18 cellular contexts compared by ENCODE assay signal in genomic region chr3:67683522-67683921, GRCh38. TPM values are rescaled to one million over a fixed set of nuclear protein-coding genes. Genes with fewer than 3 reads are reported as not detected.
DNase-seq lines count a peak whose midpoint lies in the region; ATAC-seq and TF ChIP-seq lines count a peak whose summit lies in the region.
"Had no signal": no experiment of that assay in that cellular context is flagged by ENCODE, and none has a peak within 500 bp of the region (broad histone marks: within the 10 kb centered on the region; RNA-seq: fewer than 3 reads in every experiment).

No MANE protein-coding gene starts in this region.

- TF ChIP-seq CTCF in DOHH2 (IDR thresholded peaks at IDR 0.05; ENCODE audit: low read depth, low read length, poor library complexity, severe bottlenecking) = no peak

- no peaks in the 10 kb centered on the region for H3K79me2 ChIP-seq in DOHH2 (ENCODE audit: control insufficient read depth, low read length)

- POLR2A ChIA-PET in activated CD4-positive, alpha-beta T cell treated with anti-CD3 and anti-CD28 coated beads, Interleukin-2, amount 10 ng/mL, durations not matched to agents 7 days and 5 days (lab: Charles Lee) = no interaction called here
- POLR2A ChIA-PET in activated CD4-positive, alpha-beta T cell treated with anti-CD3 and anti-CD28 coated beads for 36 hours (lab: Charles Lee) = no interaction called here

- H3K9me3 Mint-ChIP-seq in activated CD4-positive, alpha-beta T cell treated with anti-CD3 and anti-CD28 coated beads, Interleukin-2, amount 10 ng/mL, durations not matched to agents 7 days and 5 days = peaks cover 9% of the 10 kb centered on the region
- H3K9me3 Mint-ChIP-seq in activated CD4-positive, alpha-beta T cell treated with anti-CD3 and anti-CD28 coated beads for 36 hours (ENCODE audit: low read depth) = peaks cover 2% of the 10 kb centered on the region
- H3K9me3 Mint-ChIP-seq in naive B cell = no peaks in the 10 kb centered on the region
- H3K9me3 Mint-ChIP-seq: IgD-negative memory B cell had no signal

- DNase-seq in activated CD4-positive, alpha-beta T cell treated with anti-CD3 and anti-CD28 coated beads, Interleukin-2, amount 10 ng/mL, durations not matched to agents 7 days and 5 days = no peak
- no peak for DNase-seq in activated CD4-positive, alpha-beta T cell treated with anti-CD3 and anti-CD28 coated beads for 36 hours
- peak; percentile 8 for DNase-seq in Jurkat, Clone E6-1 (ENCODE audit: low read depth, low spot score)
- DNase-seq in naive B cell (no peak), activated gamma-delta T cell treated with Interleukin-2 at 50 U/mL for 16 hours (no peak)
- DNase-seq in activated CD4-positive, alpha-beta T cell treated with anti-CD3 and anti-CD28 coated beads, Interleukin-2, amount 50 U/mL, for 4 hours = no peak
- DNase-seq: DMS 273 treated with DMSO at 0.1 percent for 48 hours, GF-D8, GOT3, NCI-H1436, NCI-H2029, NCI-H2171 treated with DMSO at 0.1 percent for 48 hours, NCI-H748 treated with DMSO at 0.1 percent for 48 hours had no signal

- CTCF ChIA-PET in activated CD4-positive, alpha-beta T cell treated with anti-CD3 and anti-CD28 coated beads, Interleukin-2, amount 10 ng/mL, durations not matched to agents 7 days and 5 days (lab: Charles Lee) = interaction anchor here (0.8 to 2.0 kb wide), 4 partner anchors 12 to 40 kb away, joined by 3 to 5 read pairs (median 4); no protein-coding TSS in a partner anchor
- CTCF ChIA-PET in activated CD4-positive, alpha-beta T cell treated with anti-CD3 and anti-CD28 coated beads for 36 hours (lab: Charles Lee) = interaction anchor here (0.6 to 1.8 kb wide), 4 partner anchors 14 to 692 kb away, joined by 3 to 5 read pairs (median 4); no protein-coding TSS in a partner anchor

- H3K9me2 ChIP-seq in DOHH2 (replicated peaks; ENCODE audit: control insufficient read depth, low read length) = no peaks in the 10 kb centered on the region

- intact Hi-C loops in activated CD4-positive, alpha-beta T cell treated with anti-CD3 and anti-CD28 coated beads for 36 hours (cut with DNase I, micrococcal nuclease) = no loop called here

- H3K36me3 Mint-ChIP-seq in activated CD4-positive, alpha-beta T cell treated with anti-CD3 and anti-CD28 coated beads, Interleukin-2, amount 10 ng/mL, durations not matched to agents 7 days and 5 days (ENCODE audit: low read depth) = peaks cover 21% of the 10 kb centered on the region
- H3K36me3 Mint-ChIP-seq in activated CD4-positive, alpha-beta T cell treated with anti-CD3 and anti-CD28 coated beads for 36 hours (ENCODE audit: low read depth) = peaks cover 4% of the 10 kb centered on the region
- H3K36me3 Mint-ChIP-seq in naive B cell = no peaks in the 10 kb centered on the region

- peaks cover 34% of the 10 kb centered on the region for H3K36me3 ChIP-seq in DOHH2 (ENCODE audit: control insufficient read depth, low read length)

- H3K4me3 ChIP-seq in DOHH2 (ENCODE audit: low read length) = no peak overlapping the region
- H3K4me3 ChIP-seq in Jurkat, Clone E6-1 (ENCODE audit: low read length) = no peak overlapping the region
- H3K4me3 ChIP-seq: SK-N-MC had no signal

- H3K27me3 Mint-ChIP-seq in activated CD4-positive, alpha-beta T cell treated with anti-CD3 and anti-CD28 coated beads, Interleukin-2, amount 10 ng/mL, durations not matched to agents 7 days and 5 days = no peaks in the 10 kb centered on the region
- no peaks in the 10 kb centered on the region for H3K27me3 Mint-ChIP-seq in activated CD4-positive, alpha-beta T cell treated with anti-CD3 and anti-CD28 coated beads for 36 hours
- no peaks in the 10 kb centered on the region for H3K27me3 Mint-ChIP-seq in naive B cell
- H3K27me3 Mint-ChIP-seq: IgD-negative memory B cell had no signal

- H3K27ac Mint-ChIP-seq in activated CD4-positive, alpha-beta T cell treated with anti-CD3 and anti-CD28 coated beads, Interleukin-2, amount 10 ng/mL, durations not matched to agents 7 days and 5 days = peak overlapping the region; percentile 7
- no peak overlapping the region for H3K27ac Mint-ChIP-seq in activated CD4-positive, alpha-beta T cell treated with anti-CD3 and anti-CD28 coated beads for 36 hours
- H3K27ac Mint-ChIP-seq in naive B cell = peak overlapping the region; percentile 9 to 82 (median 49)

- H4K20me1 ChIP-seq in DOHH2 (ENCODE audit: control insufficient read depth, insufficient read depth, low read depth, low read length) = no peaks in the 10 kb centered on the region

- H3K4me1 Mint-ChIP-seq in activated CD4-positive, alpha-beta T cell treated with anti-CD3 and anti-CD28 coated beads, Interleukin-2, amount 10 ng/mL, durations not matched to agents 7 days and 5 days = peaks cover 43% of the 10 kb centered on the region
- H3K4me1 Mint-ChIP-seq in activated CD4-positive, alpha-beta T cell treated with anti-CD3 and anti-CD28 coated beads for 36 hours = peaks cover 35% of the 10 kb centered on the region
- H3K4me1 Mint-ChIP-seq in naive B cell = peaks cover 38 to 55% (median 48%) of the 10 kb centered on the region in 3 donors

- ATAC-seq in activated CD4-positive, alpha-beta T cell treated with anti-CD3 and anti-CD28 coated beads for 36 hours = no peak
- ATAC-seq in naive B cell (ENCODE audit: low read depth in 2 of 2) = no peak
- no peak for ATAC-seq in GM18502 (IDR thresholded peaks at IDR 0.05; ENCODE audit: poor library complexity, unreplicated experiment)

- H3K27ac ChIP-seq in DOHH2 (ENCODE audit: low read depth, low read length) = peak overlapping the region; percentile 14
- H3K27ac ChIP-seq: 22Rv1, SK-N-MC had no signal

- H3K4me3 Mint-ChIP-seq in activated CD4-positive, alpha-beta T cell treated with anti-CD3 and anti-CD28 coated beads, Interleukin-2, amount 10 ng/mL, durations not matched to agents 7 days and 5 days = no peak overlapping the region
- no peak overlapping the region for H3K4me3 Mint-ChIP-seq in activated CD4-positive, alpha-beta T cell treated with anti-CD3 and anti-CD28 coated beads for 36 hours
- peak overlapping the region in 4 of 8 donors; percentile 4 to 68 (median 32) for H3K4me3 Mint-ChIP-seq in naive B cell

- H3F3A ChIP-seq in DOHH2 (ENCODE audit: control insufficient read depth, insufficient read depth) = peaks cover 19% of the 10 kb centered on the region

- H3K27me3 ChIP-seq in DOHH2 (ENCODE audit: control insufficient read depth, low read length) = no peaks in the 10 kb centered on the region

- no peak overlapping the region for H3K4me2 ChIP-seq in DOHH2 (ENCODE audit: low read length)

- peaks cover 67% of the 10 kb centered on the region for H3K4me1 ChIP-seq in DOHH2 (ENCODE audit: control insufficient read depth, low read length)

- peaks cover 8% of the 10 kb centered on the region for H3K9me3 ChIP-seq in DOHH2 (ENCODE audit: control insufficient read depth, insufficient read depth, low read length)

RNA-seq across cellular contexts. Expression of gene SUCLG2, which starts 29.1 kb away (rescaled TPM):
- total RNA-seq in activated CD4-positive, alpha-beta T cell treated with anti-CD3 and anti-CD28 coated beads, Interleukin-2, amount 10 ng/mL, durations not matched to agents 7 days and 5 days = 10 to 100 TPM; 60.0 to 63.1 TPM
- 10 to 100 TPM; 58.2 to 61.1 TPM for total RNA-seq in activated CD4-positive, alpha-beta T cell treated with anti-CD3 and anti-CD28 coated beads for 36 hours
- 33.4 TPM for polyA plus RNA-seq in Jurkat, Clone E6-1 (2012; ENCODE audit: insufficient read depth, insufficient read length)
- 10 to 100 TPM; 49.5 to 94.4 (median 57.9) TPM for polyA plus RNA-seq in naive B cell (ENCODE audit: low read depth in 6 of 6)
